In the genomic region with DNA sequence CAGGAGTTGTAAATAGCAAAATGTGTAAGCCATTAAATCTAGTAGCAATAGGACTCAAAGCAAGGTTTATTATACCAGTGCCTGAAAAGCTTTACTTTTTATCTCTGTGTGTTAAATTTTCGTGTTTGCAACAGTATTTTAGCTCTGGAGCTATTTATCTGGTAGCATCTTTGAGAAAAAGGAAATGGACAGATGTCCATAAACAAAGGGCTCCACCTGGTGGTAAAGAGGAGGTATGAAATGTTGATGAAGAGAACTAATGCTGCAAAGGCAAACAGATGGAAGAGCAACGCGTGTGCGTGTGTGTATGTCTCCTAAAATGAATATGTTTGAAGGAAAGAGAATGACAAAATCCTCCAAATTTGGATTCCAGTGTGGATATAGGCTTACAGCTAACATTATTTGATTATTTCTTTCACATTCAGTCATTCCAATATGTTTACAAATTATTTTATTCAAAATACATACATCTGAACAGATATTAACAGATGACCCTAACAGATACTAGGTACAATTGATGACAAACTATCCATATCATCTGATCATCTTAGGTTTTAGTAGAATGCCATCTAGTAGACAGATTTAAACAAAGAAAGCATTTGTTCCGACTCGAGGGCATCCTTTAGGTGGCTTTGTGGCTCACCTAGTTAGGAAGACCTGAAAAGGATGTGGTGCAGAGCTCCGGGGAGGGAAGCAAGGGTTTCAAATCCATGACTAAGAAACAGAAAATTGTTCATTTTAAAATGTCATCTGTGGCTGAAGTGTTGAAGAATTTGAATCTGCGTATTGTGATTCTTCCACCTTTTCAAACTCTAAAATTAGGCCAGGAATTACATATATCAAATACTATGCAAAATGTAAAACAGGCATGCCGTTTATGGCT, we compare ENCODE assay signal across 8 cellular contexts.
DNase-seq lines count a peak whose midpoint lies in the region; TF ChIP-seq lines count a peak whose summit lies in the region.

No MANE protein-coding gene starts in this region.

- POLR2A ChIA-PET in HEK293T (lab: Yijun Ruan, JAX) = interaction anchor here (0.8 to 1.7 kb wide), 2 partner anchors 516 to 547 kb away, joined by 3 read pairs; no protein-coding TSS in a partner anchor

- no peak overlapping the region for H3K4me3 Mint-ChIP-seq in activated T-cell treated with anti-CD3 and anti-CD28 coated beads, Interleukin-2, amount 50 U/mL, for 24 hours

- H3K4me1 ChIP-seq in prostate gland (replicated peaks) = no peaks in the 10 kb centered on the region

- peaks cover 4% of the 10 kb centered on the region for H3K27me3 ChIP-seq in prostate gland (replicated peaks; ENCODE audit: insufficient read depth)

- H3K4me3 ChIP-seq in prostate gland = no peak overlapping the region

- peak; percentile 23 to 77 (median 66) for TF ChIP-seq CTCF in prostate gland (IDR thresholded peaks at IDR 0.05)

- H3K9me3 Mint-ChIP-seq in activated T-cell treated with anti-CD3 and anti-CD28 coated beads, Interleukin-2, amount 50 U/mL, for 24 hours = no peaks in the 10 kb centered on the region

- 60% methylated on average over 9 of the region's 9 CpGs for WGBS in prostate gland

- DNase-seq in SIG-M5 treated with dmso at 0.1 percent for 504 hours (lab: John Stamatoyannopoulos, UW; ENCODE audit: unreplicated experiment) = peak; percentile 85
- no peak for DNase-seq in SIG-M5 (lab: John Stamatoyannopoulos, UW)
- DNase-seq in HEK293T (ENCODE audit: extremely low spot score) = peak; percentile 49
- DNase-seq in NCI-H1694 treated with DMSO at 0.1 percent for 48 hours (lab: John Stamatoyannopoulos, UW) = peak; percentile 92
- peak; percentile 77 for DNase-seq in SW480 (ENCODE audit: low spot score)
- peak; percentile 53 for DNase-seq in fibroblast of peridontal ligament (ENCODE audit: extremely low read depth)
- DNase-seq in prostate gland (ENCODE audit: low spot score) = peak; percentile 8
- DNase-seq in activated T-cell treated with anti-CD3 and anti-CD28 coated beads, Interleukin-2, amount 50 U/mL, for 24 hours = no peak

- no peaks in the 10 kb centered on the region for H3K9me3 ChIP-seq in prostate gland

- H3K27me3 Mint-ChIP-seq in activated T-cell treated with anti-CD3 and anti-CD28 coated beads, Interleukin-2, amount 50 U/mL, for 24 hours = peaks cover 59% of the 10 kb centered on the region

- intact Hi-C loops in prostate gland (cut with DNase I) = no loop called here

- H3K4me1 Mint-ChIP-seq in activated T-cell treated with anti-CD3 and anti-CD28 coated beads, Interleukin-2, amount 50 U/mL, for 24 hours (ENCODE audit: low read depth) = peaks cover 18% of the 10 kb centered on the region

- H3K36me3 ChIP-seq in prostate gland = no peaks in the 10 kb centered on the region

- CTCF ChIA-PET in HEK293T (lab: Yijun Ruan, JAX) = interaction anchor here (0.6 to 2.9 kb wide), 15 partner anchors 8 to 596 kb away, joined by 3 to 25 read pairs (median 6); no protein-coding TSS in a partner anchor

- H3K27ac ChIP-seq in prostate gland = no peak overlapping the region

- no peak overlapping the region for H3K27ac Mint-ChIP-seq in activated T-cell treated with anti-CD3 and anti-CD28 coated beads, Interleukin-2, amount 50 U/mL, for 24 hours

- no peak for TF ChIP-seq POLR2A in prostate gland (IDR thresholded peaks at IDR 0.05)

- H3K36me3 Mint-ChIP-seq in activated T-cell treated with anti-CD3 and anti-CD28 coated beads, Interleukin-2, amount 50 U/mL, for 24 hours (ENCODE audit: low read depth) = no peaks in the 10 kb centered on the region

TF ChIP-seq in HEK293T, 16 proteins besides CTCF, POLR2A, EP300 and RAD21:
- TF ChIP-seq ELF4 (IDR thresholded peaks at IDR 0.05) (no peak), FOXA1 (IDR thresholded peaks at IDR 0.05) (no peak), LEF1 (IDR thresholded peaks at IDR 0.05; ENCODE audit: borderline replicate concordance) (no peak)

Comparison
In these comparisons a context has a peak if more than half of its experiments do, and no peak if none do; other contexts are left out.
1. DNase-seq: peak in SIG-M5 treated with dmso at 0.1 percent for 504 hours (single experiment), HEK293T (single experiment), NCI-H1694 treated with DMSO at 0.1 percent for 48 hours (single experiment), SW480 (single experiment), fibroblast of peridontal ligament (single experiment) and prostate gland (single experiment); none in SIG-M5 (single experiment) and activated T-cell treated with anti-CD3 and anti-CD28 coated beads, Interleukin-2, amount 50 U/mL, for 24 hours (single experiment).